In genomic region chr7:120079022-120079421, GRCh38 we compare ENCODE assay signal across 1 cellular context.
TF ChIP-seq lines count a peak whose summit lies in the region.

No MANE protein-coding gene starts in this region.

TF ChIP-seq in K562, 482 proteins besides CTCF, POLR2A, EP300 and RAD21 (continued from another document and continues in another):
- TF ChIP-seq HNRNPL (IDR thresholded peaks at IDR 0.05; ENCODE audit: low read depth, low read length) (no peak), ELF1 (tag; IDR thresholded peaks at IDR 0.05) (no peak), ZNF512 (tag; IDR thresholded peaks at IDR 0.05) (peak; percentile 94), GABPB2 (CRISPR knock-in tag; conservative IDR thresholded peaks at IDR 0.05) (no peak), SRSF1 (IDR thresholded peaks at IDR 0.05; ENCODE audit: low read depth, low read length) (no peak), POLR2G (IDR thresholded peaks at IDR 0.05; ENCODE audit: low read depth, low read length) (no peak), BMI1 (IDR thresholded peaks at IDR 0.05; ENCODE audit: low read length) (no peak), XRCC3 (IDR thresholded peaks at IDR 0.05) (no peak), PHB2 (IDR thresholded peaks at IDR 0.05; ENCODE audit: low read depth) (peak; percentile 20; the same call in 1 of the 2 replicates), HNRNPLL (IDR thresholded peaks at IDR 0.05; ENCODE audit: low read depth, low read length, poor library complexity, severe bottlenecking) (no peak), RBM39 (optimal IDR thresholded peaks at IDR 0.05; ENCODE audit: low read depth, low read length) (no peak), ZFP30 (CRISPR knock-in tag; IDR thresholded peaks at IDR 0.05; ENCODE audit: borderline replicate concordance) (no peak), NFATC3 (IDR thresholded peaks at IDR 0.05) (no peak), LCOR (CRISPR knock-in tag; IDR thresholded peaks at IDR 0.05) (no peak), ZBTB17 (CRISPR knock-in tag; IDR thresholded peaks at IDR 0.05) (no peak), OTX1 (CRISPR knock-in tag; IDR thresholded peaks at IDR 0.05) (peak; percentile 66; the same call in 1 of the 2 replicates), MBD2 (IDR thresholded peaks at IDR 0.05; ENCODE audit: borderline replicate concordance, low read depth) (no peak), EHMT2 (IDR thresholded peaks at IDR 0.05) (0 out of 2 replicates have a peak, but pooled peaks have one; percentile 29), SMARCE1 (IDR thresholded peaks at IDR 0.05) (no peak), MCM7 (IDR thresholded peaks at IDR 0.05) (0 out of 4 replicates have a peak, but pooled peaks of 1 of the 2 experiments have one; percentile 56), ZNF217 (CRISPR knock-in tag; IDR thresholded peaks at IDR 0.05) (no peak), PML (IDR thresholded peaks at IDR 0.05; ENCODE audit: low read length) (no peak), LEF1 (IDR thresholded peaks at IDR 0.05) (peak; percentile 19; the same call in 1 of the 2 replicates), RBM25 (IDR thresholded peaks at IDR 0.05; ENCODE audit: low read depth, low read length, severe bottlenecking) (no peak), ATF7 (IDR thresholded peaks at IDR 0.05) (no peak), ZNF583 (CRISPR knock-in tag; IDR thresholded peaks at IDR 0.05) (no peak), MTA1 (IDR thresholded peaks at IDR 0.05; ENCODE audit: borderline replicate concordance) (0 out of 2 replicates have a peak, but pooled peaks have one; percentile 29), GTF3C2 (IDR thresholded peaks at IDR 0.05; ENCODE audit: borderline replicate concordance, extremely low read depth, insufficient read length) (no peak), ZBTB8A (IDR thresholded peaks at IDR 0.05; ENCODE audit: partially characterized antibody) (no peak), MBD1 (CRISPR knock-in tag; IDR thresholded peaks at IDR 0.05) (no peak), NFIX (CRISPR knock-in tag; IDR thresholded peaks at IDR 0.05; ENCODE audit: low read depth) (no peak), SIRT6 (IDR thresholded peaks at IDR 0.05; ENCODE audit: low read depth, low read length) (no peak), ZNF23 (CRISPR knock-in tag; IDR thresholded peaks at IDR 0.05) (no peak), PHF8 (IDR thresholded peaks at IDR 0.05; ENCODE audit: borderline replicate concordance, low read length) (no peak), ZBTB26 (CRISPR knock-in tag; IDR thresholded peaks at IDR 0.05) (peak; percentile 76; the same call in 1 of the 2 replicates), CBX3 (IDR thresholded peaks at IDR 0.05; ENCODE audit: borderline replicate concordance in 1 of 2, low read length in 2 of 2) (no peak), CHD2 (IDR thresholded peaks at IDR 0.05; ENCODE audit: low read depth, low read length) (no peak), FOXJ2 (tag; IDR thresholded peaks at IDR 0.05) (no peak), ZNF445 (CRISPR knock-in tag; IDR thresholded peaks at IDR 0.05; ENCODE audit: low read depth) (no peak), TBL1XR1 (IDR thresholded peaks at IDR 0.05; ENCODE audit: low read length in 2 of 2) (no peak), GMEB1 (CRISPR knock-in tag; IDR thresholded peaks at IDR 0.05) (no peak)
- TF ChIP-seq, protein P1, sequence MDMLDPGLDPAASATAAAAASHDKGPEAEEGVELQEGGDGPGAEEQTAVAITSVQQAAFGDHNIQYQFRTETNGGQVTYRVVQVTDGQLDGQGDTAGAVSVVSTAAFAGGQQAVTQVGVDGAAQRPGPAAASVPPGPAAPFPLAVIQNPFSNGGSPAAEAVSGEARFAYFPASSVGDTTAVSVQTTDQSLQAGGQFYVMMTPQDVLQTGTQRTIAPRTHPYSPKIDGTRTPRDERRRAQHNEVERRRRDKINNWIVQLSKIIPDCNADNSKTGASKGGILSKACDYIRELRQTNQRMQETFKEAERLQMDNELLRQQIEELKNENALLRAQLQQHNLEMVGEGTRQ (CRISPR knock-in tag; IDR thresholded peaks at IDR 0.05), result no peak
- TF ChIP-seq, protein P2, sequence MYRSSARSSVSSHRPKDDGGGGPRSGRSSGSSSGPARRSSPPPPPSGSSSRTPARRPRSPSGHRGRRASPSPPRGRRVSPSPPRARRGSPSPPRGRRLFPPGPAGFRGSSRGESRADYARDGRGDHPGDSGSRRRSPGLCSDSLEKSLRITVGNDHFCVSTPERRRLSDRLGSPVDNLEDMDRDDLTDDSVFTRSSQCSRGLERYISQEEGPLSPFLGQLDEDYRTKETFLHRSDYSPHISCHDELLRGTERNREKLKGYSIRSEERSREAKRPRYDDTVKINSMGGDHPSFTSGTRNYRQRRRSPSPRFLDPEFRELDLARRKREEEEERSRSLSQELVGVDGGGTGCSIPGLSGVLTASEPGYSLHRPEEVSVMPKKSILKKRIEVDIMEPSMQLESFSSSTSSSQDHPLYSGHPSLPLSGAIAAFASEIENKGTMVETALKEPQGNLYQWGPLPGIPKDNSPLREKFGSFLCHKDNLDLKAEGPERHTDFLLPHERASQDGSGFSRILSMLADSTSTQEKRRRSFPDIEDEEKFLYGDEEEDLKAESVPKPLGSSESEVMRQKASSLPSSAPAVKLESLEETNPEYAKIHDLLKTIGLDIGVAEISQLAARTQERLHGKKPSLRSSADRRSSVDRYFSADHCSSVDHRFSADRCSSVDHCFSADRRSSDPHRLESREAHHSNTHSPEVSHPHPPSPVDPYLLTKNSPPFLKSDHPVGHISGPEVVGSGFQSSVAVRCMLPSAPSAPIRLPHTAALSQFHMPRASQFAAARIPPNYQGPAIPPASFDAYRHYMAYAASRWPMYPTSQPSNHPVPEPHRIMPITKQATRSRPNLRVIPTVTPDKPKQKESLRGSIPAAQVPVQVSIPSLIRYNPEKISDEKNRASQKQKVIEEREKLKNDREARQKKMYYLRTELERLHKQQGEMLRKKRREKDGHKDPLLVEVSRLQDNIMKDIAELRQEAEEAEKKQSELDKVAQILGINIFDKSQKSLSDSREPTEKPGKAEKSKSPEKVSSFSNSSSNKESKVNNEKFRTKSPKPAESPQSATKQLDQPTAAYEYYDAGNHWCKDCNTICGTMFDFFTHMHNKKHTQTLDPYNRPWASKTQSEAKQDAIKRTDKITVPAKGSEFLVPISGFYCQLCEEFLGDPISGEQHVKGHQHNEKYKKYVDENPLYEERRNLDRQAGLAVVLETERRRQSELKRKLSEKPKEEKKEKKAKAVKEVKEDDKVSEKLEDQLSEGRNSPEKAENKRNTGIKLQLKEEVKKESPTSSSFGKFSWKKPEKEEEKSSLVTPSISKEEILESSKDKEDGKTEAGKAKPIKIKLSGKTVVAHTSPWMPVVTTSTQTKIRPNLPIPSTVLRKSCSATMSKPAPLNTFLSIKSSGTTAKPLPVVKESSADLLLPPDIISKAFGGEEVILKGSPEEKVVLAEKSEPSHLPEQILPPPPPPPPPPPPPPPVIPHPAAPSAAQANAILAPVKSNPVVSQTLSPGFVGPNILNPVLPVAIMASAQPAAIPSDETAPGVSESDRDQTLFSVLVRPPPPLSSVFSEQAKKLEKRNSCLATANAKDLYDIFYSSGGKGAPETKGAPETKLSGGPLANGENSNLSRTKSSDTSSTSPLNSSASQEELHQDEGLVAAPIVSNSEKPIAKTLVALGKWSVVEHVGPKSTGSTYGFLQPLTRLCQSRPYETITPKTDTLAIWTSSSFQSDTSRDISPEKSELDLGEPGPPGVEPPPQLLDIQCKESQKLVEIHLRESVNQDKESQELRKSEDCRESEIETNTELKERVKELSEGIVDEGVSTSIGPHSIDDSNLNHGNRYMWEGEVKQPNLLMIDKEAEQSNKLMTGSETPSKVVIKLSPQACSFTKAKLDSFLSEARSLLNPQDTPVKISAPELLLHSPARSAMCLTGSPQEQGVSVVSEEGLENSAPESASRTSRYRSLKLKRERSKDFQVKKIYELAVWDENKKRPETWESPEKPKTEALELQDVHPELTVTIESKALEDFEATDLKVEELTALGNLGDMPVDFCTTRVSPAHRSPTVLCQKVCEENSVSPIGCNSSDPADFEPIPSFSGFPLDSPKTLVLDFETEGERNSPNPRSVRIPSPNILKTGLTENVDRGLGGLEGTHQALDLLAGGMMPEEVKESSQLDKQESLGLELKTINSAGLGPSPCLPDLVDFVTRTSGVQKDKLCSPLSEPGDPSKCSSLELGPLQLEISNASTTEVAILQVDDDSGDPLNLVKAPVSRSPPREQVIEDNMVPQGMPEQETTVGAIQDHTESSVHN (IDR thresholded peaks at IDR 0.05; ENCODE audit: borderline replicate concordance in 1 of 2, low read depth in 1 of 2), result no peak
- TF ChIP-seq, protein P3, sequence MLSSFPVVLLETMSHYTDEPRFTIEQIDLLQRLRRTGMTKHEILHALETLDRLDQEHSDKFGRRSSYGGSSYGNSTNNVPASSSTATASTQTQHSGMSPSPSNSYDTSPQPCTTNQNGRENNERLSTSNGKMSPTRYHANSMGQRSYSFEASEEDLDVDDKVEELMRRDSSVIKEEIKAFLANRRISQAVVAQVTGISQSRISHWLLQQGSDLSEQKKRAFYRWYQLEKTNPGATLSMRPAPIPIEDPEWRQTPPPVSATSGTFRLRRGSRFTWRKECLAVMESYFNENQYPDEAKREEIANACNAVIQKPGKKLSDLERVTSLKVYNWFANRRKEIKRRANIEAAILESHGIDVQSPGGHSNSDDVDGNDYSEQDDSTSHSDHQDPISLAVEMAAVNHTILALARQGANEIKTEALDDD (IDR thresholded peaks at IDR 0.05), result no peak
